Comparison of ENCODE assay signal across 23 cellular contexts in genomic region chr1:233665575-233666270, GRCh38. TPM values are rescaled to one million over a fixed set of nuclear protein-coding genes. Genes with fewer than 3 reads are reported as not detected.
DNase-seq lines count a peak whose midpoint lies in the region; ATAC-seq, FAIRE-seq and TF ChIP-seq lines count a peak whose summit lies in the region.
"Had no signal": no experiment of that assay in that cellular context is flagged by ENCODE, and none has a peak within 500 bp of the region (broad histone marks: within the 10 kb centered on the region; RNA-seq: fewer than 3 reads in every experiment).

No MANE protein-coding gene starts in this region.

- H3K27ac Mint-ChIP-seq in GM23338: no peak overlapping the region
- H3K27ac Mint-ChIP-seq: CD14-positive monocyte had no signal

- peaks cover 65% of the 10 kb centered on the region for H3K79me2 ChIP-seq in KMS-11 (ENCODE audit: insufficient read depth, low read depth)
- no peaks in the 10 kb centered on the region for H3K79me2 ChIP-seq in GM12878 (ENCODE audit: control insufficient read depth, insufficient read depth, low read length)
- no peaks in the 10 kb centered on the region for H3K79me2 ChIP-seq in GM23338 (replicated peaks; ENCODE audit: insufficient read depth)

- no peak for ATAC-seq in GM12878
- ATAC-seq in left cardiac atrium: peak; percentile 76 to 85
- ATAC-seq in GM23338: no peak
- ATAC-seq: HCT116 had no signal

- SMC1A ChIA-PET in GM12878 (lab: Charles Lee; ENCODE audit: uncharacterized antibody, unreplicated experiment): interaction anchor here (1.2 to 5.3 kb wide), 8 partner anchors 8 to 225 kb away, joined by 3 to 39 read pairs (median 4); no protein-coding TSS in a partner anchor

- no peaks in the 10 kb centered on the region; the same call in 2 of the 3 replicates for H3K4me1 Mint-ChIP-seq in GM23338
- H3K4me1 Mint-ChIP-seq: CD14-positive monocyte had no signal

- no peak for TF ChIP-seq POLR2A in GM12878 (IDR thresholded peaks at IDR 0.05; ENCODE audit: low read depth, low read length)
- TF ChIP-seq POLR2A in stomach (IDR thresholded peaks at IDR 0.05): no peak

- H3K4me2 ChIP-seq in KMS-11: no peak overlapping the region
- H3K4me2 ChIP-seq in GM12878 (ENCODE audit: control insufficient read depth, insufficient read depth): no peak overlapping the region
- no peak overlapping the region for H3K4me2 ChIP-seq in GM23338
- H3K4me2 ChIP-seq: PC-9 had no signal

- no peaks in the 10 kb centered on the region for H3K27me3 ChIP-seq in KMS-11 (ENCODE audit: insufficient read depth, low read depth)
- no peaks in the 10 kb centered on the region for H3K27me3 ChIP-seq in GM12878 (replicated peaks in 1 of 2; ENCODE audit: control insufficient read depth in 2 of 2, insufficient read depth in 2 of 2, low read length in 1 of 2)
- H3K27me3 ChIP-seq in stomach: no peaks in the 10 kb centered on the region
- no peaks in the 10 kb centered on the region for H3K27me3 ChIP-seq in dorsolateral prefrontal cortex
- no peaks in the 10 kb centered on the region for H3K27me3 ChIP-seq in GM23338 (ENCODE audit: insufficient read depth)
- H3K27me3 ChIP-seq: SJCRH30 had no signal

- no peaks in the 10 kb centered on the region for H3F3A ChIP-seq in GM23338 (replicated peaks; ENCODE audit: low read depth)

- peaks cover 19% of the 10 kb centered on the region for H3K36me3 Mint-ChIP-seq in GM23338 (ENCODE audit: low read depth)
- H3K36me3 Mint-ChIP-seq: CD14-positive monocyte had no signal

- FAIRE-seq in GM12878 (lab: Jason Lieb, UNC): no peak
- FAIRE-seq: GM19239 had no signal

- no peak overlapping the region for H3K4me3 ChIP-seq in KMS-11 (IDR thresholded peaks at IDR 0.05; ENCODE audit: insufficient read depth, low read depth, low read length)
- no peak overlapping the region for H3K4me3 ChIP-seq in GM12878
- H3K4me3 ChIP-seq in stomach: no peak overlapping the region
- H3K4me3 ChIP-seq in dorsolateral prefrontal cortex: no peak overlapping the region
- H3K4me3 ChIP-seq in GM23338: no peak overlapping the region
- H3K4me3 ChIP-seq: PC-9, SJCRH30 had no signal

- WGBS in GM12878 (ENCODE audit: insufficient coverage, insufficient replicate concordance, low lambda C conversion rate, missing lambda C conversion rate): 48% methylated on average over 7 of the region's 7 CpGs
- 35 to 56% (median 48%) methylated on average over 7 of the region's 7 CpGs for WGBS in stomach, 5 donors

- TF ChIP-seq EP300 in GM12878 (IDR thresholded peaks at IDR 0.05; ENCODE audit: borderline replicate concordance in 1 of 2, control insufficient read depth in 1 of 2, low read depth in 2 of 2, low read length in 2 of 2) (no peak), stomach (IDR thresholded peaks at IDR 0.05) (no peak)

- H3K27me3 Mint-ChIP-seq in GM23338 (ENCODE audit: insufficient read depth, low read depth, poor library complexity): no peaks in the 10 kb centered on the region

- H4K20me1 ChIP-seq in KMS-11 (ENCODE audit: insufficient read depth) (no peaks in the 10 kb centered on the region), GM12878 (ENCODE audit: control insufficient read depth, insufficient read depth) (no peaks in the 10 kb centered on the region), GM23338 (replicated peaks; ENCODE audit: insufficient read depth) (no peaks in the 10 kb centered on the region)

- no peak overlapping the region for H3K9ac ChIP-seq in KMS-11
- no peak overlapping the region for H3K9ac ChIP-seq in GM12878 (ENCODE audit: control insufficient read depth, insufficient read depth, low read length)

- POLR2A ChIA-PET in GM12878 (lab: Charles Lee): interaction anchor here (1.3 kb wide), 2 partner anchors 9 to 35 kb away, joined by 3 to 5 read pairs; no protein-coding TSS in a partner anchor

- no peaks in the 10 kb centered on the region for H3K9me3 Mint-ChIP-seq in GM23338

- in situ Hi-C loops in GM12878 (cut with MboI): no loop called here

- DNase-seq in GM12878 (ENCODE audit: low read depth, low spot score): no peak
- DNase-seq in left cardiac atrium: peak; percentile 43
- no peak for DNase-seq in stomach
- no peak for DNase-seq in dorsolateral prefrontal cortex
- no peak for DNase-seq in NCI-H2227 (lab: John Stamatoyannopoulos, UW; ENCODE audit: unreplicated experiment)
- no peak for DNase-seq in GM23338 (ENCODE audit: low spot score)
- DNase-seq: COR-L47, GDM1, GOT3, KG1, NCI-H1417, NCI-H187, NCI-H2107, NCI-H2227 treated with DMSO at 0.1 percent for 48 hours, NCI-H510A treated with DMSO at 0.1 percent for 48 hours, NCI-H82, PC-9, SJCRH30 had no signal

- peak overlapping the region; percentile 94; the same call in 1 of the 2 replicates for H3K27ac ChIP-seq in KMS-11
- H3K27ac ChIP-seq in GM12878 (ENCODE audit: control insufficient read depth, insufficient read depth): no peak overlapping the region
- H3K27ac ChIP-seq in stomach: peak overlapping the region; percentile 31 to 68 (median 34)
- peak overlapping the region in 22 of 59 donors; percentile 1 to 71 (median 48) for H3K27ac ChIP-seq in dorsolateral prefrontal cortex
- H3K27ac ChIP-seq in GM23338 (ENCODE audit: low read depth): no peak overlapping the region
- H3K27ac ChIP-seq: PC-9, RWPE1, SJCRH30 had no signal

- TF ChIP-seq CTCF in KMS-11 (conservative IDR thresholded peaks at IDR 0.05; ENCODE audit: low read depth, low read length): no peak
- TF ChIP-seq CTCF in GM12878 (IDR thresholded peaks at IDR 0.05 in 2 of 3, conservative IDR thresholded peaks at IDR 0.05 in 1 of 3; ENCODE audit: control insufficient read depth in 2 of 3, extremely low read depth in 1 of 3, insufficient read depth in 1 of 3, low read depth in 3 of 3, low read length in 3 of 3): no peak
- no peak for TF ChIP-seq CTCF in stomach (IDR thresholded peaks at IDR 0.05)
- TF ChIP-seq CTCF in dorsolateral prefrontal cortex (IDR thresholded peaks at IDR 0.05 in 54 of 56, conservative IDR thresholded peaks at IDR 0.05 in 2 of 56; ENCODE audit: low read depth in 1 of 56, partially characterized antibody in 56 of 56): no peak
- TF ChIP-seq CTCF in GM23338 (conservative IDR thresholded peaks at IDR 0.05; ENCODE audit: low read depth in 2 of 2): no peak

- intact Hi-C loops in GM12878 (cut with micrococcal nuclease; ENCODE audit: unreplicated experiment) (no loop called here), left cardiac atrium (cut with DNase I) (no loop called here), stomach (cut with DNase I; ENCODE audit: low total_unique reads) (no loop called here), dorsolateral prefrontal cortex (cut with DNase I) (no loop called here)

- BruUV-seq in GM12878 (replicated peaks; lab: Mats Ljungman, UMichigan): no TSS peak

- CTCF ChIA-PET in GM12878 (lab: Yijun Ruan, JAX): no interaction called here

- RAD21 ChIA-PET in GM12878 (lab: Charles Lee; ENCODE audit: unreplicated experiment): interaction anchor here (1.5 to 2.2 kb wide), 2 partner anchors 9 to 125 kb away, joined by 3 to 8 read pairs; no protein-coding TSS in a partner anchor

- H3K4me3 Mint-ChIP-seq in GM23338: no peak overlapping the region
- H3K4me3 Mint-ChIP-seq: CD14-positive monocyte had no signal

- 0 out of 2 replicates have a peak, but pooled peaks cover 1% of the 10 kb centered on the region for H3K36me3 ChIP-seq in KMS-11 (ENCODE audit: insufficient read depth)
- peaks cover 0 to 6% of the 10 kb centered on the region in 2 experiments; a peak in 2 of 4 replicates for H3K36me3 ChIP-seq in GM12878 (ENCODE audit: control insufficient read depth in 2 of 2, insufficient read depth in 2 of 2, low read length in 1 of 2)
- H3K36me3 ChIP-seq in stomach: peaks cover 0 to 7% (median 3%) of the 10 kb centered on the region in 4 donors
- no peaks in the 10 kb centered on the region; the same call in 1 of the 2 replicates for H3K36me3 ChIP-seq in GM23338 (ENCODE audit: insufficient read depth)
- H3K36me3 ChIP-seq: SJCRH30 had no signal

- peaks cover 98% of the 10 kb centered on the region for H3K4me1 ChIP-seq in KMS-11 (ENCODE audit: low read depth, poor library complexity, severe bottlenecking)
- no peaks in the 10 kb centered on the region for H3K4me1 ChIP-seq in GM12878 (ENCODE audit: control insufficient read depth, insufficient read depth, low read length)
- H3K4me1 ChIP-seq in stomach: peaks cover 0 to 5% (median 0%) of the 10 kb centered on the region in 4 donors
- no peaks in the 10 kb centered on the region for H3K4me1 ChIP-seq in GM23338 (ENCODE audit: insufficient read depth)
- H3K4me1 ChIP-seq: SJCRH30 had no signal

- H3K9me3 ChIP-seq in GM12878 (replicated peaks; ENCODE audit: control insufficient read depth, insufficient read depth, low read length) (peaks cover 5% of the 10 kb centered on the region; the same call in 2 of the 3 replicates), stomach (no peaks in the 10 kb centered on the region)
- H3K9me3 ChIP-seq: SJCRH30 had no signal

- H3K9me2 ChIP-seq in GM23338 (ENCODE audit: insufficient read depth): no peaks in the 10 kb centered on the region

- no peak for TF ChIP-seq RAD21 in GM12878 (IDR thresholded peaks at IDR 0.05; ENCODE audit: insufficient read depth, low read depth, low read length)

- H2AFZ ChIP-seq in KMS-11 (ENCODE audit: low read depth): no peak overlapping the region
- no peak overlapping the region for H2AFZ ChIP-seq in GM12878 (ENCODE audit: control insufficient read depth, low read depth, low read length)
- no peak overlapping the region for H2AFZ ChIP-seq in GM23338
- H2AFZ ChIP-seq: PC-9 had no signal

RNA-seq across cellular contexts. Expression of gene KCNK1, which starts 51.8 kb away (rescaled TPM):
- 81.2 and 85.6 TPM in 2 replicates for total RNA-seq in GM12878 (2013; cell fraction: nucleolus; rRNA removed)
- total RNA-seq in GM12878 (2014; rRNA removed): 14.2 and 15.0 TPM in 2 replicates
- 12.4 and 13.0 TPM in 2 replicates for total RNA-seq in GM12878 (2014; rRNA removed; fragmentation: Illumina TruSeq; extraction: Trizol)
- 17.0 and 18.6 TPM in 2 replicates for total RNA-seq in GM12878 (2021)
- 4.1 TPM for polyA plus RNA-seq in GM12878 (2011; ENCODE audit: low read depth)
- polyA plus RNA-seq in GM12878 (2011; rRNA removed): 27.6 and 28.4 TPM in 2 replicates
- 26.5 and 28.7 TPM in 2 replicates for polyA plus RNA-seq in GM12878 (2011; cell fraction: cytosol; rRNA removed)
- polyA plus RNA-seq in GM12878 (2011; cell fraction: nucleus; rRNA removed): 20.3 and 25.4 TPM in 2 replicates
- polyA plus RNA-seq in GM12878 (2012): 6.8 and 10.7 TPM in 2 replicates
- polyA plus RNA-seq in GM12878 (2014; fragmentation: Illumina TruSeq; extraction: Trizol): 10.6 and 12.3 TPM in 2 replicates
- 10 to 100 TPM in 1 of 2 experiments, 1 to 10 TPM in 1; 9.4 to 14.6 TPM for polyA plus RNA-seq in GM12878 (2014; fragmentation: Nextera tagmentation; extraction: Ambion mirVana)
- 14.3 and 16.0 TPM in 2 replicates for polyA plus RNA-seq in GM12878 (2014; rRNA removed)
- polyA plus RNA-seq in GM12878 (2016; fragmentation: Nextera tagmentation; extraction: Ambion mirVana): 10 to 100 TPM; 15.6 to 18.6 TPM
- 36.1 and 43.6 TPM in 2 replicates for polyA minus RNA-seq in GM12878 (2011; rRNA and poly(A)+ RNA removed)
- 18.0 and 18.2 TPM in 2 replicates for polyA minus RNA-seq in GM12878 (2011; cell fraction: cytosol; rRNA and poly(A)+ RNA removed)
- polyA minus RNA-seq in GM12878 (2011; cell fraction: nucleus; rRNA and poly(A)+ RNA removed): 15.6 and 29.0 TPM in 2 replicates
- total RNA-seq in left cardiac atrium: 10 to 100 TPM; 60.9 to 69.6 TPM
- 10 to 100 TPM in 2 of 5 donors, 1 to 10 TPM in 3; 4.1 to 52.5 (median 5.8) TPM for total RNA-seq in stomach
- 10 to 100 TPM in 2 of 3 donors, 1 to 10 TPM in 1; 7.6 to 20.9 (median 11.5) TPM for polyA plus RNA-seq in stomach
- total RNA-seq in dorsolateral prefrontal cortex: 100 to 1,000 TPM in 12 of 120 experiments, 10 to 100 TPM in 108; 32.0 to 140 (median 72.4) TPM
- total RNA-seq in GM23338 (2014; rRNA removed; shearing (Covaris generic)): 11.8 and 12.7 TPM in 2 replicates
- polyA plus RNA-seq in GM23338 (2016; fragmentation: Nextera tagmentation; extraction: Ambion mirVana): 10.1 and 12.1 TPM in 2 replicates
- total RNA-seq: SJCRH30 had no signal
- polyA plus RNA-seq: CD14-positive monocyte had no signal

Comparison
In these comparisons a context has a peak if more than half of its experiments do, and no peak if none do; other contexts are left out.
1. H3K27ac ChIP-seq: peak in KMS-11 (single experiment) and stomach (5 of 5); none in GM12878 (single experiment) and GM23338 (single experiment).
2. ATAC-seq: peak in left cardiac atrium (2 of 2); none in GM12878 (single experiment) and GM23338 (single experiment).